14 cellular contexts compared by ENCODE assay signal in the genomic region with DNA sequence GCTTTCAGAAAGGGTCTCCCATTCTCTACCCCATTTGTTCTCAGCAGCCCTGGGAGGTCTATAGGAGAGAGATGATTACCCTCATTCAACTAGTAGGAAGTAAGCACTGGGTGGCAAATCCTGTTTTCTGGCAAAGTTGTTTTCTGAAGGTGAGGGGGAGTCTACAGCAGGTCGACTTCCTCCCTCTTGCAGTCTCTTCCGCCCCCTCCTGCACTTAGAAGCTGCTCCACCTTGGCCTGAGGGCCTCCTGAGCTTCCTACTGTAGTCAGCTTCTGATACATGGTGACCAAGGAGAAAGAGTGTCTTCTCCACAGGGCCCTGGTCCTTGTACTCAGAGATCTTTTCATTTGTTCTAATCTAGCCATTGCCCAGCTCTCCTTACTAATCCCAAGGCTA.
A peak's percentile ranks its signal among the peaks of the same experiment; 100 is the strongest.
DNase-seq lines count a peak whose midpoint lies in the region; ATAC-seq, FAIRE-seq and TF ChIP-seq lines count a peak whose summit lies in the region.
"Had no signal": no experiment of that assay in that cellular context is flagged by ENCODE, and none has a peak within 500 bp of the region (broad histone marks: within the 10 kb centered on the region; RNA-seq: fewer than 3 reads in every experiment).

No MANE protein-coding gene starts in this region.

- no peaks in the 10 kb centered on the region for H4K20me1 ChIP-seq in PC-3 (ENCODE audit: low read length)

- DNase-seq in GM12891 (ENCODE audit: insufficient read length, low spot score) (no peak), esophagus muscularis mucosa (ENCODE audit: extremely low spot score) (peak; percentile 90), NCI-H1930 (lab: John Stamatoyannopoulos, UW) (no peak), kidney (no peak), midbrain (lab: John Stamatoyannopoulos, UW) (no peak), PC-3 (no peak)
- DNase-seq: AML-193; effector memory CD8-positive, alpha-beta T cell; heart right ventricle; NCI-H1417 treated with DMSO at 0.1 percent for 48 hours; stimulated activated CD4-positive, alpha-beta T cell treated with anti-CD3 and anti-CD28 coated beads, Interleukin-1b, Interleukin-23, amount 100 ng/mL, for 48 hours had no signal

- WGBS in esophagus muscularis mucosa: 88% methylated on average over 2 of the region's 2 CpGs

- H3K36me3 ChIP-seq in esophagus muscularis mucosa (peaks cover 16 to 82% (median 41%) of the 10 kb centered on the region in 4 donors), kidney (ENCODE audit: control insufficient read depth in 1 of 2, insufficient read depth in 2 of 2, low read length in 2 of 2) (peaks cover 12 to 28% of the 10 kb centered on the region in 2 donors), PC-3 (ENCODE audit: low read depth, low read length) (no peaks in the 10 kb centered on the region)

- H3K9ac ChIP-seq in kidney (ENCODE audit: low read length in 2 of 2) (no peak overlapping the region), PC-3 (ENCODE audit: low read length) (no peak overlapping the region)

- CTCF ChIA-PET in PC-3 (lab: Charles Lee): no interaction called here

- H3K9me3 ChIP-seq in esophagus muscularis mucosa: no peaks in the 10 kb centered on the region
- no peaks in the 10 kb centered on the region for H3K9me3 ChIP-seq in kidney (ENCODE audit: control insufficient read depth in 1 of 2, low read length in 2 of 2)
- no peaks in the 10 kb centered on the region for H3K9me3 ChIP-seq in PC-3 (ENCODE audit: low read length)
- H3K9me3 ChIP-seq: heart right ventricle had no signal

- no peaks in the 10 kb centered on the region for H3F3A ChIP-seq in PC-3 (ENCODE audit: low read length, unreplicated experiment)

- POLR2A ChIA-PET in PC-3 (lab: Charles Lee; ENCODE audit: unreplicated experiment): no interaction called here

- FAIRE-seq in GM12891 (lab: Jason Lieb, UNC): no peak
- no peak for FAIRE-seq in kidney (lab: Jason Lieb, UNC)

- BruUV-seq in PC-3 (replicated peaks; lab: Mats Ljungman, UMichigan): no TSS peak

- TF ChIP-seq EP300 in esophagus muscularis mucosa (IDR thresholded peaks at IDR 0.05): no peak

- no peaks in the 10 kb centered on the region for H3K9me2 ChIP-seq in PC-3 (replicated peaks; ENCODE audit: low read length)

- intact Hi-C loops in esophagus muscularis mucosa (cut with DNase I): no loop called here
- intact Hi-C loops in kidney (cut with DNase I): no loop called here
- intact Hi-C loops in PC-3 (cut with micrococcal nuclease): no loop called here

- TF ChIP-seq POLR2A in GM12891 (IDR thresholded peaks at IDR 0.05; ENCODE audit: low read depth, low read length) (no peak), esophagus muscularis mucosa (IDR thresholded peaks at IDR 0.05; ENCODE audit: low read depth) (no peak)

- peak overlapping the region in 2 of 4 donors; percentile 29 to 35 for H3K27ac ChIP-seq in esophagus muscularis mucosa (replicated peaks in 1 of 4)
- H3K27ac ChIP-seq in kidney (ENCODE audit: low read depth in 2 of 2, low read length in 2 of 2): no peak overlapping the region
- H3K27ac ChIP-seq in PC-3 (ENCODE audit: low read length): no peak overlapping the region

- ATAC-seq in GM21529 (IDR thresholded peaks at IDR 0.05; ENCODE audit: unreplicated experiment) (peak; percentile 22), HG03159 (IDR thresholded peaks at IDR 0.05; ENCODE audit: unreplicated experiment) (peak; percentile 23), PC-3 (no peak)
- ATAC-seq: effector memory CD8-positive, alpha-beta T cell had no signal

- no peak overlapping the region for H3K4me2 ChIP-seq in PC-3 (ENCODE audit: low read length)

- TF ChIP-seq CTCF in esophagus muscularis mucosa (IDR thresholded peaks at IDR 0.05): no peak
- no peak for TF ChIP-seq CTCF in kidney (IDR thresholded peaks at IDR 0.05; ENCODE audit: borderline replicate concordance, extremely low read depth, insufficient read depth)
- TF ChIP-seq CTCF in PC-3 (conservative IDR thresholded peaks at IDR 0.05; ENCODE audit: low read depth, low read length): no peak

- H2AFZ ChIP-seq in PC-3 (ENCODE audit: low read length): no peak overlapping the region

- H3K27me3 ChIP-seq in esophagus muscularis mucosa (no peaks in the 10 kb centered on the region), PC-3 (ENCODE audit: low read length) (no peaks in the 10 kb centered on the region)
- H3K27me3 ChIP-seq: heart right ventricle had no signal

- peaks cover 0 to 28% (median 9%) of the 10 kb centered on the region in 4 donors for H3K4me1 ChIP-seq in esophagus muscularis mucosa
- H3K4me1 ChIP-seq in kidney (ENCODE audit: control insufficient read depth in 1 of 2, insufficient read depth in 1 of 2, low read depth in 1 of 2, low read length in 2 of 2): peaks cover 0 to 4% of the 10 kb centered on the region in 2 donors
- peaks cover 27% of the 10 kb centered on the region for H3K4me1 ChIP-seq in PC-3 (ENCODE audit: insufficient read depth, low read length)

- H3K4me3 ChIP-seq in esophagus muscularis mucosa (no peak overlapping the region), kidney (ENCODE audit: low read length in 2 of 2) (no peak overlapping the region), PC-3 (ENCODE audit: low read length) (no peak overlapping the region)
- H3K4me3 ChIP-seq: heart right ventricle, lung had no signal

- no peaks in the 10 kb centered on the region for H3K79me2 ChIP-seq in PC-3 (ENCODE audit: low read length)

TF ChIP-seq in GM12891, 5 proteins besides CTCF, POLR2A, EP300 and RAD21:
- TF ChIP-seq TAF1 (IDR thresholded peaks at IDR 0.05; ENCODE audit: low read depth, low read length) (no peak), SPI1 (IDR thresholded peaks at IDR 0.05; ENCODE audit: low read depth, low read length) (peak; percentile 61), POLR2AphosphoS5 (IDR thresholded peaks at IDR 0.05; ENCODE audit: low read depth, low read length) (no peak), PAX5 (IDR thresholded peaks at IDR 0.05; ENCODE audit: insufficient read depth, low read length, severe bottlenecking) (no peak), POU2F2 (IDR thresholded peaks at IDR 0.05; ENCODE audit: low read depth, low read length) (no peak)
